13 cellular contexts compared by ENCODE assay signal in genomic region chr6:2531426-2532208, GRCh38.
A peak's percentile ranks its signal among the peaks of the same experiment; 100 is the strongest.
DNase-seq lines count a peak whose midpoint lies in the region; ATAC-seq and TF ChIP-seq lines count a peak whose summit lies in the region.
"Had no signal": no experiment of that assay in that cellular context is flagged by ENCODE, and none has a peak within 500 bp of the region (broad histone marks: within the 10 kb centered on the region; RNA-seq: fewer than 3 reads in every experiment).

No MANE protein-coding gene starts in this region.

- TF ChIP-seq POLR2A in NB4 (IDR thresholded peaks at IDR 0.05; ENCODE audit: extremely low read depth, insufficient read length): no peak

- DNase-seq in ELR (ENCODE audit: low read depth): peak; percentile 79
- DNase-seq in NB4 (ENCODE audit: low read depth): peak; percentile 87
- DNase-seq in choroid plexus epithelial cell (ENCODE audit: low read depth): peak; percentile 92
- peak; percentile 88 for DNase-seq in non-pigmented ciliary epithelial cell (ENCODE audit: low read depth)
- no peak for DNase-seq in GOT3 (lab: John Stamatoyannopoulos, UW)
- no peak for DNase-seq in SKM-1 treated with dmso at 0.1 percent for 144 hours (lab: John Stamatoyannopoulos, UW; ENCODE audit: unreplicated experiment)
- DNase-seq: activated T-cell treated with anti-CD3 and anti-CD28 coated beads, Interleukin-2, amount 50 U/mL, for 1 hour; DMS 273 treated with DMSO at 0.1 percent for 48 hours; mucosa of descending colon; NCI-H1092 treated with DMSO at 0.1 percent for 48 hours had no signal

- no peak overlapping the region for H3K4me3 ChIP-seq in NB4 (ENCODE audit: low read depth, low read length)
- H3K4me3 ChIP-seq in choroid plexus epithelial cell (ENCODE audit: low read depth, low read length): no peak overlapping the region
- H3K4me3 ChIP-seq: mucosa of descending colon had no signal

- TF ChIP-seq CTCF in NB4 (IDR thresholded peaks at IDR 0.05; ENCODE audit: low read depth, low read length) (no peak), choroid plexus epithelial cell (conservative IDR thresholded peaks at IDR 0.05; ENCODE audit: low read depth, low read length) (no peak)

- ATAC-seq in GM21515 (IDR thresholded peaks at IDR 0.05; ENCODE audit: unreplicated experiment) (no peak), HG02981 (IDR thresholded peaks at IDR 0.05; ENCODE audit: unreplicated experiment) (no peak)
- ATAC-seq: mucosa of descending colon, sciatic nerve had no signal

Comparison
In these comparisons a context has a peak if more than half of its experiments do, and no peak if none do; other contexts are left out.
1. DNase-seq: peak in ELR (single experiment), NB4 (single experiment), choroid plexus epithelial cell (single experiment) and non-pigmented ciliary epithelial cell (single experiment); none in GOT3 (single experiment) and SKM-1 treated with dmso at 0.1 percent for 144 hours (single experiment).